ENCODE assay signal across 9 cellular contexts in the genomic region with DNA sequence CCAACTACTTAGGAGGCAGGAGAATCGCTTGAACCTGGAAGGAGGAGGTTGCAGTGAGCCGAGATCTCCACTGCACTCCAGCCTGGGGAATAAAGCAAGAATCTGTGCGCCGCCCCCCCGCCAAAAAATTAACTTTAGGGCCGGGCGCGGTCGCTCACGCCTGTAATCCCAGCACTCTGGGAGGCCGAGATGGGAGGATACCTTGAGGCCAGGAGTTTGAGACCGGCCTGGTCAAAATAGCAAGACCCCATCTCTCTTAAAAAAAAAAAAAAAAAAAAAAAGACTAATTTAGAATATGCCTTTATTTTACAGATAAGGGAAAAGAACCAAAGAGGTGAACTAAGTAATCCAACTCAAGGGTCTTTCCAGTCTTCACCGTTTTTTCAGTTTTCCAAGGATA. TPM values are rescaled to one million over a fixed set of nuclear protein-coding genes. Genes with fewer than 3 reads are reported as not detected.
DNase-seq lines count a peak whose midpoint lies in the region; ATAC-seq and TF ChIP-seq lines count a peak whose summit lies in the region.
"Had no signal": no experiment of that assay in that cellular context is flagged by ENCODE, and none has a peak within 500 bp of the region (broad histone marks: within the 10 kb centered on the region; RNA-seq: fewer than 3 reads in every experiment).

No MANE protein-coding gene starts in this region.

- H3K27ac ChIP-seq in KMS-11, result peak overlapping the region; percentile 89; the same call in 1 of the 2 replicates
- no peak overlapping the region for H3K27ac ChIP-seq in colonic mucosa

- H3K4me1 Mint-ChIP-seq in natural killer cell, result peaks cover 39 to 50% of the 10 kb centered on the region in 2 donors

- peaks cover 23% of the 10 kb centered on the region; the same call in 1 of the 2 replicates for H3K36me3 ChIP-seq in KMS-11 (ENCODE audit: insufficient read depth)
- no peaks in the 10 kb centered on the region for H3K36me3 ChIP-seq in colonic mucosa

- ATAC-seq in natural killer cell (no peak), HG03354 (IDR thresholded peaks at IDR 0.05; ENCODE audit: poor library complexity, severe bottlenecking, unreplicated experiment) (no peak), HG03108 (IDR thresholded peaks at IDR 0.05; ENCODE audit: unreplicated experiment) (no peak)

- TF ChIP-seq CTCF in AG09309 (IDR thresholded peaks at IDR 0.05; ENCODE audit: control insufficient read depth, insufficient read depth, low read depth, low read length, missing control alignments) (no peak), KMS-11 (conservative IDR thresholded peaks at IDR 0.05; ENCODE audit: low read depth, low read length) (no peak), colonic mucosa (IDR thresholded peaks at IDR 0.05) (no peak), natural killer cell (IDR thresholded peaks at IDR 0.05) (no peak)

- H3K4me1 ChIP-seq in KMS-11 (ENCODE audit: low read depth, poor library complexity, severe bottlenecking), result peaks cover 42% of the 10 kb centered on the region
- H3K4me1 ChIP-seq in colonic mucosa, result peaks cover 5% of the 10 kb centered on the region

- H3K4me2 ChIP-seq in KMS-11, result peak overlapping the region; percentile 74

- DNase-seq in AG09309 (ENCODE audit: low read depth), result no peak
- DNase-seq in colonic mucosa, result no peak
- no peak for DNase-seq in natural killer cell
- no peak for DNase-seq in hepatic stellate cell (ENCODE audit: low spot score)
- DNase-seq in NOMO-1 treated with DMSO at 0.1 percent for 48 hours (lab: John Stamatoyannopoulos, UW; ENCODE audit: unreplicated experiment), result no peak

- peak overlapping the region; percentile 84 for H3K4me3 ChIP-seq in AG09309 (ENCODE audit: control insufficient read depth, low read depth, low read length)
- H3K4me3 ChIP-seq in KMS-11 (IDR thresholded peaks at IDR 0.05; ENCODE audit: insufficient read depth, low read depth, low read length), result no peak overlapping the region
- H3K4me3 ChIP-seq in colonic mucosa, result peak overlapping the region; percentile 98

- H3K9me3 Mint-ChIP-seq in natural killer cell, result no peaks in the 10 kb centered on the region

- intact Hi-C loops in colonic mucosa (cut with DNase I) (no loop called here), natural killer cell (cut with micrococcal nuclease) (no loop called here)

- H3K9ac ChIP-seq in KMS-11 (peak overlapping the region; percentile 96; the same call in 1 of the 2 replicates), colonic mucosa (ENCODE audit: low read depth in 2 of 2, low read length in 2 of 2) (peak overlapping the region; percentile 81 to 82)

- H2AFZ ChIP-seq in KMS-11 (ENCODE audit: low read depth), result no peak overlapping the region

- peaks cover 16% of the 10 kb centered on the region for H4K20me1 ChIP-seq in KMS-11 (ENCODE audit: insufficient read depth)

- H3K27me3 Mint-ChIP-seq in natural killer cell (ENCODE audit: low read depth in 2 of 2), result no peaks in the 10 kb centered on the region

- peak overlapping the region; percentile 92 to 98 for H3K27ac Mint-ChIP-seq in natural killer cell

- no peaks in the 10 kb centered on the region for H3K27me3 ChIP-seq in KMS-11 (ENCODE audit: insufficient read depth, low read depth)
- H3K27me3 ChIP-seq in colonic mucosa, result no peaks in the 10 kb centered on the region
- H3K27me3 ChIP-seq: adrenal gland had no signal

- peak overlapping the region; percentile 94 for H3K4me3 Mint-ChIP-seq in natural killer cell

- H3K79me2 ChIP-seq in KMS-11 (ENCODE audit: insufficient read depth, low read depth), result peaks cover 61% of the 10 kb centered on the region

- no peaks in the 10 kb centered on the region for H3K9me3 ChIP-seq in colonic mucosa
- H3K9me3 ChIP-seq: adrenal gland had no signal

- H3K36me3 Mint-ChIP-seq in natural killer cell, result peaks cover 7% of the 10 kb centered on the region

RNA-seq across cellular contexts. Expression of a gene that starts 1.2 kb away (rescaled TPM):
- total RNA-seq in colonic mucosa (10 to 100 TPM; 16.1 to 24.3 TPM), natural killer cell (100 to 1,000 TPM; 103 to 132 (median 125) TPM)

RNA-seq across cellular contexts. Expression of a gene that starts 35.6 kb away (rescaled TPM):
- total RNA-seq in colonic mucosa (10 to 100 TPM; 26.3 to 38.7 TPM), natural killer cell (100 to 1,000 TPM; 119 to 145 (median 120) TPM)

Comparison
In these comparisons a context has a peak if more than half of its experiments do, and no peak if none do; other contexts are left out.
1. RNA of a gene that starts 1.2 kb away (total RNA-seq): 103 to 132 TPM in natural killer cell; 16.1 to 24.3 TPM in colonic mucosa; every median in the first group is over 4 times any median in the second.